8 cellular contexts compared by ENCODE assay signal in the genomic region with DNA sequence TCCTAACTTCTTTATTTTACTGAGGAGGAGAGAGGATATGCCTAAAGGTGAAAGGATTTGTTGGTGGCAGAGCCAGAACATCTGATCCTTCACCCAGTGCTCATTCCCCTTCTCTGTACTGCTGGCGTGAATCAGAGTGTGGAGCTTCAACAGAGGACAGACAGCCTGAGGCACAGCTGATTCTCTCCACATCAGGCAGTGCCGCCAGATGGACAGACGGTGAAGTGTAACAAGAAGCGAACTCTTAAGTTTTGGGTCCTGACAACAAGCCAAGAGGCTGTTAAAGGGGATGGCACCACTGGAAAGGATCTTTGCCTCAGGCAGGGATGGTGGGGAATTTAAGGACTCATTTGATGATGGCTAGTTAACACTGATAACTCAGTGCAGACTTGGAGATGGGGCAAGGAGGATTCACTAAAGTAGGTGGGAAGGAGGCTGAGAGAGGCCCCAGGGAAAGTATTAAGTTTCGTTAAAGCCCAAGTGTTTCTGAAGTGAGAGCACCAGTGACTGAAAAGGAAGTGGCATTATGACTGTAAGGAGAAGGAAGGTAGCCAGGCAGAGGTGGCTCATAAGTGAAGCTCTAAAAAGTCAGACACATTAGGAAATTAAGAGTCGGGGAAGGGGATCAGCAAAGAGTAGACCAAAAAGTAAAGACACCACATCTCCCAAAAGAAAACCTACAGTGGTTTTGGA.
DNase-seq lines count a peak whose midpoint lies in the region; ATAC-seq and TF ChIP-seq lines count a peak whose summit lies in the region.
"Had no signal": no experiment of that assay in that cellular context is flagged by ENCODE, and none has a peak within 500 bp of the region (broad histone marks: within the 10 kb centered on the region; RNA-seq: fewer than 3 reads in every experiment).

No MANE protein-coding gene starts in this region.

- POLR2A ChIA-PET in GM10248 (lab: Yijun Ruan, JAX): no interaction called here

- CTCF ChIA-PET in GM10248 (lab: Yijun Ruan, JAX): interaction anchor here (0.7 to 3.3 kb wide), 13 partner anchors 9 to 328 kb away, joined by 3 to 14 read pairs (median 4); no protein-coding TSS in a partner anchor

- H2AFZ ChIP-seq in Karpas-422 (ENCODE audit: low read length): no peak overlapping the region
- H2AFZ ChIP-seq in smooth muscle cell (ENCODE audit: low read depth): no peak overlapping the region

- DNase-seq in GM10248 (ENCODE audit: extremely low spot score) (peak; percentile 45), Karpas-422 (peak; percentile 65), choroid plexus epithelial cell (ENCODE audit: low read depth) (peak; percentile 90), smooth muscle cell (lab: John Stamatoyannopoulos, UW; ENCODE audit: unreplicated experiment) (no peak), A172 (ENCODE audit: low spot score) (no peak), DMS53 treated with DMSO at 0.1 percent for 48 hours (lab: John Stamatoyannopoulos, UW; ENCODE audit: unreplicated experiment) (no peak)

- no peaks in the 10 kb centered on the region for H3K79me2 ChIP-seq in Karpas-422 (ENCODE audit: low read length)
- no peaks in the 10 kb centered on the region for H3K79me2 ChIP-seq in smooth muscle cell (ENCODE audit: low read depth)

- no peak overlapping the region for H3K27ac ChIP-seq in Karpas-422 (ENCODE audit: low read length)
- peak overlapping the region; percentile 63 for H3K27ac ChIP-seq in smooth muscle cell (ENCODE audit: low read depth)
- H3K27ac ChIP-seq: SK-N-MC had no signal

- no peaks in the 10 kb centered on the region for H3K27me3 ChIP-seq in Karpas-422 (ENCODE audit: low read length)
- H3K27me3 ChIP-seq in smooth muscle cell (ENCODE audit: low read depth): no peaks in the 10 kb centered on the region

- H3K36me3 ChIP-seq in Karpas-422 (ENCODE audit: insufficient read depth, low read length) (no peaks in the 10 kb centered on the region), smooth muscle cell (ENCODE audit: low read depth) (no peaks in the 10 kb centered on the region)

- H3K4me1 ChIP-seq in Karpas-422 (ENCODE audit: low read length) (peaks cover 6% of the 10 kb centered on the region; the same call in 1 of the 2 replicates), smooth muscle cell (ENCODE audit: low read depth) (peaks cover 16% of the 10 kb centered on the region)

- no peaks in the 10 kb centered on the region for H4K20me1 ChIP-seq in Karpas-422 (ENCODE audit: insufficient read depth, low read depth, low read length)
- peaks cover 6% of the 10 kb centered on the region for H4K20me1 ChIP-seq in smooth muscle cell (ENCODE audit: low read depth)

- H3K9me2 ChIP-seq in Karpas-422 (replicated peaks; ENCODE audit: insufficient read depth, low read length): no peaks in the 10 kb centered on the region

- no peak overlapping the region for H3K9ac ChIP-seq in Karpas-422 (ENCODE audit: low read length)
- no peak overlapping the region for H3K9ac ChIP-seq in smooth muscle cell (ENCODE audit: low read depth)

- no peak overlapping the region for H3K4me2 ChIP-seq in Karpas-422 (ENCODE audit: low read depth, low read length, poor library complexity, severe bottlenecking)
- no peak overlapping the region for H3K4me2 ChIP-seq in smooth muscle cell

- peak; percentile 83 for ATAC-seq in GM19463 (IDR thresholded peaks at IDR 0.05; ENCODE audit: unreplicated experiment)

- H3K4me3 ChIP-seq in Karpas-422 (ENCODE audit: low read length) (no peak overlapping the region), choroid plexus epithelial cell (ENCODE audit: low read depth, low read length) (no peak overlapping the region), smooth muscle cell (no peak overlapping the region)
- H3K4me3 ChIP-seq: SK-N-MC had no signal

- no peaks in the 10 kb centered on the region for H3K9me3 ChIP-seq in Karpas-422 (ENCODE audit: low read length)
- H3K9me3 ChIP-seq in smooth muscle cell (replicated peaks; ENCODE audit: low read depth): no peaks in the 10 kb centered on the region

- 31% methylated on average over 6 of the region's 6 CpGs for WGBS in smooth muscle cell (ENCODE audit: low lambda C conversion rate)

- H3F3A ChIP-seq in smooth muscle cell (ENCODE audit: low read depth): peaks cover 10% of the 10 kb centered on the region

- peak; percentile 36 for TF ChIP-seq CTCF in GM10248 (IDR thresholded peaks at IDR 0.05; ENCODE audit: control extremely low read depth, extremely low read depth, low read depth, missing control alignments)
- TF ChIP-seq CTCF in choroid plexus epithelial cell (conservative IDR thresholded peaks at IDR 0.05; ENCODE audit: low read depth, low read length): peak; percentile 83
- TF ChIP-seq CTCF in smooth muscle cell (IDR thresholded peaks at IDR 0.05; ENCODE audit: borderline replicate concordance, insufficient read depth, poor library complexity, severe bottlenecking): peak; percentile 30

Comparison
In these comparisons a context has a peak if more than half of its experiments do, and no peak if none do; other contexts are left out.
1. DNase-seq: peak in GM10248 (single experiment), Karpas-422 (single experiment) and choroid plexus epithelial cell (single experiment); none in smooth muscle cell (single experiment), A172 (single experiment) and DMS53 treated with DMSO at 0.1 percent for 48 hours (single experiment).
2. CTCF ChIP-seq: peak in every context shown above with its lines; median percentile 83 in choroid plexus epithelial cell; 36 in GM10248; 30 in smooth muscle cell.